ENCODE assay signal across 8 cellular contexts in the genomic region with DNA sequence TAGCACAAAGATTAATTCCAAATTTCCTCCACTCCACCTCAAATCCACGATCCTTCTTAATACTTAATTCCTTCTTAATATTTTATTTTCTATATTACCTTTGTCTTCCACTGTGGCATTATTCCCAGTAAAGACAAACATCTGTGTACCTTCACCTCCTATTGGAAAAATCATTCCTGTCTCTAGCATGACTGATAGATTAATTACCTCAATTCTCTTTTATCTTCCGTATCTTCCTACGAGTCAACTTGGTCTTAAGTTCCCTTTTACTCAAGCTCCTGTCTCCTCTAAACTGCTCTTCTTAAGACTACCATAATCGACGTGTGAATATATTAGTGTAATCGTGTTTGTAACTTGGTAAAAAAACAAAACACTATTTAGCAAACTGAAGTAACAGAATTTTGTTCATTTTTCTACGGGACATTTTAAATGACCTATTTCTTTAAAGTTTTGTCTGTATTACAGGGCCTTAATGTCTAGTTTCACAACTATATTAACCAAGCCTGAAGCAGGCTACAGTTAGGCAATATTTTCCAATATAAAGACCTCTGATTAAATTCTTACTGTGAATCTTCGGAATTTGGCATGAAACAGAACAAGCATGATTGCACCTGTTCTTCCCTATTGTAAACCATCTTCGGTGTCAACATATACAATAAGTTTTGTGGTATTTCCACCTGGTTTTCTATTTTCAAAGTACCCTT. TPM values are rescaled to one million over a fixed set of nuclear protein-coding genes. Genes with fewer than 3 reads are reported as not detected.
DNase-seq lines count a peak whose midpoint lies in the region; ATAC-seq, FAIRE-seq and TF ChIP-seq lines count a peak whose summit lies in the region.

No MANE protein-coding gene starts in this region.

- FAIRE-seq in islet of Langerhans (lab: Jason Lieb, UNC) = peak; percentile 74

- CTCF ChIA-PET in activated naive CD4-positive, alpha-beta T cell treated with anti-CD3 and anti-CD28 coated beads, Interleukin-2, amount 10 ng/mL, durations not matched to agents 7 days and 5 days (lab: Charles Lee) = no interaction called here
- CTCF ChIA-PET in activated CD8-positive, alpha-beta T cell treated with anti-CD3 and anti-CD28 coated beads for 36 hours (lab: Charles Lee) = no interaction called here

- H3K4me1 Mint-ChIP-seq in activated naive CD4-positive, alpha-beta T cell treated with anti-CD3 and anti-CD28 coated beads, Interleukin-2, amount 10 ng/mL, durations not matched to agents 7 days and 5 days = peaks cover 29% of the 10 kb centered on the region
- H3K4me1 Mint-ChIP-seq in activated CD8-positive, alpha-beta T cell treated with anti-CD3 and anti-CD28 coated beads for 36 hours (ENCODE audit: low read depth) = peaks cover 25% of the 10 kb centered on the region

- peaks cover 31% of the 10 kb centered on the region for H3K36me3 Mint-ChIP-seq in activated naive CD4-positive, alpha-beta T cell treated with anti-CD3 and anti-CD28 coated beads, Interleukin-2, amount 10 ng/mL, durations not matched to agents 7 days and 5 days
- H3K36me3 Mint-ChIP-seq in activated CD8-positive, alpha-beta T cell treated with anti-CD3 and anti-CD28 coated beads for 36 hours (ENCODE audit: low read depth) = peaks cover 34% of the 10 kb centered on the region

- no peak for DNase-seq in activated naive CD4-positive, alpha-beta T cell treated with anti-CD3 and anti-CD28 coated beads, Interleukin-2, amount 10 ng/mL, durations not matched to agents 7 days and 5 days
- no peak for DNase-seq in activated naive CD4-positive, alpha-beta T cell (lab: John Stamatoyannopoulos, UW)
- no peak for DNase-seq in activated CD8-positive, alpha-beta T cell treated with anti-CD3 and anti-CD28 coated beads for 36 hours
- no peak for DNase-seq in stimulated activated CD4-positive, alpha-beta T cell treated with anti-CD3 and anti-CD28 coated beads, Interleukin-4, amount 100 ng/mL, for 24 hours

- no peaks in the 10 kb centered on the region for H3K9me3 Mint-ChIP-seq in activated naive CD4-positive, alpha-beta T cell treated with anti-CD3 and anti-CD28 coated beads, Interleukin-2, amount 10 ng/mL, durations not matched to agents 7 days and 5 days
- peaks cover 4% of the 10 kb centered on the region for H3K9me3 Mint-ChIP-seq in activated CD8-positive, alpha-beta T cell treated with anti-CD3 and anti-CD28 coated beads for 36 hours

- intact Hi-C loops in activated CD8-positive, alpha-beta T cell treated with anti-CD3 and anti-CD28 coated beads for 36 hours (cut with micrococcal nuclease) = loop anchor here (10.0 kb wide), 1 partner anchor 331 kb away; a partner anchor contains a TSS

- peak overlapping the region; percentile 88 for H3K4me3 Mint-ChIP-seq in activated naive CD4-positive, alpha-beta T cell treated with anti-CD3 and anti-CD28 coated beads, Interleukin-2, amount 10 ng/mL, durations not matched to agents 7 days and 5 days
- peak overlapping the region; percentile 82 for H3K4me3 Mint-ChIP-seq in activated CD8-positive, alpha-beta T cell treated with anti-CD3 and anti-CD28 coated beads for 36 hours

- POLR2A ChIA-PET in activated CD8-positive, alpha-beta T cell treated with anti-CD3 and anti-CD28 coated beads for 36 hours (lab: Charles Lee) = interaction anchor here (1.3 kb wide), 1 partner anchor 330 kb away, joined by 6 read pairs; a partner anchor contains a TSS

- no peaks in the 10 kb centered on the region for H3K27me3 Mint-ChIP-seq in activated naive CD4-positive, alpha-beta T cell treated with anti-CD3 and anti-CD28 coated beads, Interleukin-2, amount 10 ng/mL, durations not matched to agents 7 days and 5 days
- no peaks in the 10 kb centered on the region for H3K27me3 Mint-ChIP-seq in activated CD8-positive, alpha-beta T cell treated with anti-CD3 and anti-CD28 coated beads for 36 hours

- no peak for ATAC-seq in activated CD8-positive, alpha-beta T cell treated with anti-CD3 and anti-CD28 coated beads for 36 hours
- ATAC-seq in GM19328 (IDR thresholded peaks at IDR 0.05; ENCODE audit: unreplicated experiment) = no peak
- ATAC-seq in GM21529 (IDR thresholded peaks at IDR 0.05; ENCODE audit: unreplicated experiment) = no peak

- TF ChIP-seq CTCF in activated CD8-positive, alpha-beta T cell treated with anti-CD3 and anti-CD28 coated beads for 36 hours (IDR thresholded peaks at IDR 0.05) = no peak

- peak overlapping the region; percentile 95 for H3K27ac Mint-ChIP-seq in activated naive CD4-positive, alpha-beta T cell treated with anti-CD3 and anti-CD28 coated beads, Interleukin-2, amount 10 ng/mL, durations not matched to agents 7 days and 5 days
- peak overlapping the region; percentile 94 for H3K27ac Mint-ChIP-seq in activated CD8-positive, alpha-beta T cell treated with anti-CD3 and anti-CD28 coated beads for 36 hours

- H3K27ac ChIP-seq in temporal lobe (ENCODE audit: low read depth, low read length) = peak overlapping the region; percentile 90

RNA-seq across cellular contexts. Expression of a gene that starts 1.1 kb away (rescaled TPM):
- 10 to 100 TPM; 16.8 to 18.5 TPM for total RNA-seq in activated CD8-positive, alpha-beta T cell treated with anti-CD3 and anti-CD28 coated beads for 36 hours
- 17.9 TPM for total RNA-seq in temporal lobe
